17 cellular contexts compared by ENCODE assay signal in genomic region chr9:33040792-33041458, GRCh38.
"Had no signal": no experiment of that assay in that cellular context is flagged by ENCODE, and none has a peak within 500 bp of the region (broad histone marks: within the 10 kb centered on the region; RNA-seq: fewer than 3 reads in every experiment).

No MANE protein-coding gene starts in this region.

- H3K27ac ChIP-seq: ascending aorta, breast epithelium, esophagus squamous epithelium, stomach, vagina had no signal

- H3K4me3 Mint-ChIP-seq: activated B cell treated with CpG ODN at 0.5 μM for 24 hours; activated CD8-positive, alpha-beta T cell treated with anti-CD3 and anti-CD28 coated beads for 36 hours; activated naive CD4-positive, alpha-beta T cell treated with anti-CD3 and anti-CD28 coated beads, Interleukin-2, amount 10 ng/mL, durations not matched to agents 7 days and 5 days; natural killer cell treated with Interleukin-12 subunit alpha and Interleukin-12 subunit beta and Interleukin-15 and Interleukin-18, amount 100 ng/mL, for 72 hours; stimulated activated effector memory CD8-positive, alpha-beta T cell treated with anti-CD3 and anti-CD28 coated beads, Interleukin-12 subunit alpha, Interleukin-12 subunit beta, amount 100 ng/mL, for 72 hours had no signal

- H3K9me3 Mint-ChIP-seq: activated B cell treated with CpG ODN at 0.5 μM for 24 hours; activated CD8-positive, alpha-beta T cell treated with anti-CD3 and anti-CD28 coated beads for 36 hours; activated naive CD4-positive, alpha-beta T cell treated with anti-CD3 and anti-CD28 coated beads, Interleukin-2, amount 10 ng/mL, durations not matched to agents 7 days and 5 days; natural killer cell treated with Interleukin-12 subunit alpha and Interleukin-12 subunit beta and Interleukin-15 and Interleukin-18, amount 100 ng/mL, for 72 hours; stimulated activated effector memory CD8-positive, alpha-beta T cell treated with anti-CD3 and anti-CD28 coated beads, Interleukin-12 subunit alpha, Interleukin-12 subunit beta, amount 100 ng/mL, for 72 hours had no signal

- H3K4me3 ChIP-seq: ascending aorta, breast epithelium, esophagus squamous epithelium, smooth muscle cell, stomach, vagina had no signal

- H3K27me3 Mint-ChIP-seq: activated B cell treated with CpG ODN at 0.5 μM for 24 hours; activated CD8-positive, alpha-beta T cell treated with anti-CD3 and anti-CD28 coated beads for 36 hours; activated naive CD4-positive, alpha-beta T cell treated with anti-CD3 and anti-CD28 coated beads, Interleukin-2, amount 10 ng/mL, durations not matched to agents 7 days and 5 days; natural killer cell treated with Interleukin-12 subunit alpha and Interleukin-12 subunit beta and Interleukin-15 and Interleukin-18, amount 100 ng/mL, for 72 hours had no signal

- DNase-seq: activated B cell treated with CpG ODN at 0.5 μM for 24 hours; activated CD4-positive, alpha-beta T cell treated with anti-CD3 and anti-CD28 coated beads for 48 hours; activated CD8-positive, alpha-beta T cell treated with anti-CD3 and anti-CD28 coated beads for 36 hours; activated naive CD4-positive, alpha-beta T cell treated with anti-CD3 and anti-CD28 coated beads, Interleukin-2, amount 10 ng/mL, durations not matched to agents 7 days and 5 days; activated T-cell treated with anti-CD3 and anti-CD28 coated beads, Interleukin-2, amount 50 U/mL, for 1 hour; cerebellar nuclear complex; effector memory CD4-positive, alpha-beta T cell; esophagus squamous epithelium; stimulated activated CD4-positive, alpha-beta T cell treated with anti-CD3 and anti-CD28 coated beads, Interleukin-4, amount 100 ng/mL, for 24 hours; stomach had no signal

- H3K9me3 ChIP-seq: ascending aorta, breast epithelium, esophagus squamous epithelium, stomach, vagina had no signal

- H3K27ac Mint-ChIP-seq: activated B cell treated with CpG ODN at 0.5 μM for 24 hours; activated CD8-positive, alpha-beta T cell treated with anti-CD3 and anti-CD28 coated beads for 36 hours; activated naive CD4-positive, alpha-beta T cell treated with anti-CD3 and anti-CD28 coated beads, Interleukin-2, amount 10 ng/mL, durations not matched to agents 7 days and 5 days; stimulated activated effector memory CD8-positive, alpha-beta T cell treated with anti-CD3 and anti-CD28 coated beads, Interleukin-12 subunit alpha, Interleukin-12 subunit beta, amount 100 ng/mL, for 72 hours had no signal

- H3K27me3 ChIP-seq: ascending aorta, breast epithelium, esophagus squamous epithelium, stomach, vagina had no signal

- ATAC-seq: activated CD8-positive, alpha-beta T cell treated with anti-CD3 and anti-CD28 coated beads for 36 hours; natural killer cell treated with Interleukin-12 subunit alpha and Interleukin-12 subunit beta and Interleukin-15 and Interleukin-18, amount 100 ng/mL, for 72 hours; sciatic nerve; stimulated activated effector memory CD8-positive, alpha-beta T cell treated with anti-CD3 and anti-CD28 coated beads, Interleukin-12 subunit alpha, Interleukin-12 subunit beta, amount 100 ng/mL, for 72 hours had no signal

- H3K4me1 ChIP-seq: breast epithelium had no signal
